Comparison of ENCODE assay signal across 9 cellular contexts in the genomic region with DNA sequence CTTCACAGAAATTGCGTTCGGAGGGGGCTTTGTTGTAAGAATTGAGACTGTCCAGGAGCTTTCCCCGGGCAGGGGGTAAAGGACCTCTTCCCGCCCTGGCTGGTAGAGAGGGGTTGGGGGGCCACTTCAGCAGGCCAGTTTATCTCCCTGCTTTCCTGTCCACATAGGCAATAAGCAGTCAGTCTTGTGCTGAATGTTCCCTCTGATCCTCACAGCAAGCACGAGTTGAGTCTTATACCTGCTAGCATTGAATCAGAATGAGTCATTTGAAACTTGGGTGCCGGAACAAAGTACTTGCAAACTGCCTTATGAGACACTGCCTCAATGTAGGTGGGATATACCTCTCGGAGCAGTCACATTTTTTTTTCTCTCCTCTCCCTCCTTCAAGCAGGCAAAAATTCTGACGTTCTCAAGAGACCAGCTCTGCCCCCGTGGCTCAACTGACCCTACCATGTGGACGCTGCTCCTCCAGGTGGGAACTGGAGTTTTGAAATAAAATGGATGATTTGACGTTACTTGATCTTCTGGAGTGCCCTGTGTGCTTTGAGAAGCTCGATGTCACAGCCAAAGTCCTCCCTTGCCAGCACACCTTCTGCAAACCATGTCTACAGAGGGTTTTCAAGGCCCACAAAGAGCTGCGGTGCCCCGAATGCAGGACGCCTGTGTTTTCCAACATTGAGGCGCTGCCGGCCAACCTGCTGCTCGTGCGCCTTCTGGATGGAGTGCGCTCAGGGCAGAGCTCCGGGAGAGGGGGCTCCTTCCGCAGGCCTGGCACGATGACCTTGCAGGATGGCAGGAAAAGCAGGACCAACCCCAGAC. TPM values are rescaled to one million over a fixed set of nuclear protein-coding genes. Genes with fewer than 3 reads are reported as not detected.
DNase-seq lines count a peak whose midpoint lies in the region; ATAC-seq, FAIRE-seq and TF ChIP-seq lines count a peak whose summit lies in the region.
"Had no signal": no experiment of that assay in that cellular context is flagged by ENCODE, and none has a peak within 500 bp of the region (broad histone marks: within the 10 kb centered on the region; RNA-seq: fewer than 3 reads in every experiment).

No MANE protein-coding gene starts in this region.

- H3K27me3 Mint-ChIP-seq in naive thymus-derived CD4-positive, alpha-beta T cell = peaks cover 38 to 67% (median 47%) of the 10 kb centered on the region in 5 donors

- H3K9me3 ChIP-seq in body of pancreas = no peaks in the 10 kb centered on the region
- no peaks in the 10 kb centered on the region for H3K9me3 ChIP-seq in mucosa of stomach (ENCODE audit: control insufficient read depth, low read length)
- H3K9me3 ChIP-seq in naive thymus-derived CD4-positive, alpha-beta T cell (ENCODE audit: control insufficient read depth in 2 of 3, low read length in 3 of 3) = no peaks in the 10 kb centered on the region

- peak; percentile 38 to 64 (median 49) for DNase-seq in body of pancreas
- DNase-seq in cerebellar nuclear complex (lab: John Stamatoyannopoulos, UW) = no peak
- DNase-seq in DMS153 (lab: John Stamatoyannopoulos, UW) = no peak
- DNase-seq in NCI-H774 (lab: John Stamatoyannopoulos, UW) = no peak
- no peak for DNase-seq in naive thymus-derived CD4-positive, alpha-beta T cell
- DNase-seq: left cardiac atrium had no signal

- H3K9ac ChIP-seq in mucosa of stomach (ENCODE audit: low read length) = peak overlapping the region; percentile 82

- H3K27me3 ChIP-seq in body of pancreas (no peaks in the 10 kb centered on the region), mucosa of stomach (ENCODE audit: control insufficient read depth, insufficient read depth, low read length) (no peaks in the 10 kb centered on the region)
- no peaks in the 10 kb centered on the region for H3K27me3 ChIP-seq in naive thymus-derived CD4-positive, alpha-beta T cell (ENCODE audit: control insufficient read depth in 2 of 2, insufficient read depth in 2 of 2, low read length in 2 of 2)

- no peak overlapping the region for H3K4me3 ChIP-seq in body of pancreas
- H3K4me3 ChIP-seq in mucosa of stomach (ENCODE audit: low read length) = peak overlapping the region; percentile 36
- no peak overlapping the region for H3K4me3 ChIP-seq in naive thymus-derived CD4-positive, alpha-beta T cell (ENCODE audit: low read length)

- peak; percentile 94 for FAIRE-seq in G401.6 (lab: Jason Lieb, UNC)

- H3K4me1 ChIP-seq in body of pancreas (peaks cover 50% of the 10 kb centered on the region), mucosa of stomach (ENCODE audit: control insufficient read depth, insufficient read depth, low read length) (peaks cover 28% of the 10 kb centered on the region)
- no peaks in the 10 kb centered on the region for H3K4me1 ChIP-seq in naive thymus-derived CD4-positive, alpha-beta T cell (ENCODE audit: control insufficient read depth in 2 of 2, insufficient read depth in 2 of 2, low read length in 2 of 2)

- peak overlapping the region; percentile 47 to 79 (median 66) for H3K27ac ChIP-seq in body of pancreas
- no peak overlapping the region for H3K27ac ChIP-seq in naive thymus-derived CD4-positive, alpha-beta T cell (ENCODE audit: low read depth, low read length)

- no peaks in the 10 kb centered on the region for H3K36me3 Mint-ChIP-seq in naive thymus-derived CD4-positive, alpha-beta T cell

- 29 to 36% methylated on average over 12 to 23 of the region's 23 CpGs for WGBS in body of pancreas, 2 donors

- POLR2A ChIA-PET in naive thymus-derived CD4-positive, alpha-beta T cell (lab: Charles Lee) = no interaction called here

- CTCF ChIA-PET in naive thymus-derived CD4-positive, alpha-beta T cell (lab: Charles Lee) = no interaction called here

- peak; percentile 54 to 77 (median 75) for TF ChIP-seq POLR2A in body of pancreas (IDR thresholded peaks at IDR 0.05)

- H3K4me3 Mint-ChIP-seq in naive thymus-derived CD4-positive, alpha-beta T cell = no peak overlapping the region

- H3K4me1 Mint-ChIP-seq in naive thymus-derived CD4-positive, alpha-beta T cell = peaks cover 0 to 19% (median 10%) of the 10 kb centered on the region in 7 donors

- intact Hi-C loops in body of pancreas (cut with DNase I) = no loop called here
- intact Hi-C loops in naive thymus-derived CD4-positive, alpha-beta T cell (cut with micrococcal nuclease) = no loop called here

- peak in 1 of 7 experiments; percentile 11 for TF ChIP-seq CTCF in body of pancreas (IDR thresholded peaks at IDR 0.05)

- ATAC-seq in HG03060 (IDR thresholded peaks at IDR 0.05; ENCODE audit: low read depth, unreplicated experiment) (peak; percentile 78), body of pancreas (peak; percentile 47)
- ATAC-seq in naive thymus-derived CD4-positive, alpha-beta T cell = no peak

- H3K27ac Mint-ChIP-seq in naive thymus-derived CD4-positive, alpha-beta T cell = no peak overlapping the region

- peaks cover 0 to 8% (median under 1%) of the 10 kb centered on the region in 11 donors for H3K9me3 Mint-ChIP-seq in naive thymus-derived CD4-positive, alpha-beta T cell

- H3K36me3 ChIP-seq in body of pancreas (replicated peaks in 1 of 2; ENCODE audit: insufficient read depth in 1 of 2, low read depth in 2 of 2) (no peaks in the 10 kb centered on the region), mucosa of stomach (ENCODE audit: control insufficient read depth, insufficient read depth, low read length) (no peaks in the 10 kb centered on the region)
- no peaks in the 10 kb centered on the region for H3K36me3 ChIP-seq in naive thymus-derived CD4-positive, alpha-beta T cell (ENCODE audit: control insufficient read depth in 2 of 3, insufficient read depth in 3 of 3, low read length in 3 of 3)

RNA-seq across cellular contexts. Expression of a gene that starts 1.3 kb away (rescaled TPM):
- 10 to 100 TPM; 14.8 to 25.7 TPM for total RNA-seq in body of pancreas
- total RNA-seq in naive thymus-derived CD4-positive, alpha-beta T cell = under 1 TPM in 2 of 5 experiments, not detected in 3; 0.22 to 0.61 TPM
- polyA plus RNA-seq in naive thymus-derived CD4-positive, alpha-beta T cell = not detected

Comparison
In these comparisons a context has a peak if more than half of its experiments do, and no peak if none do; other contexts are left out.
1. DNase-seq: peak in body of pancreas (4 of 4); none in cerebellar nuclear complex (0 of 2), DMS153 (single experiment), NCI-H774 (single experiment) and naive thymus-derived CD4-positive, alpha-beta T cell (0 of 9).
2. RNA of a gene that starts 1.3 kb away (total RNA-seq): 14.8 to 25.7 TPM in body of pancreas; 0.22 to 0.61 TPM in naive thymus-derived CD4-positive, alpha-beta T cell; every median in the first group is over 4 times any median in the second.